Comparison of ENCODE assay signal across 9 cellular contexts in the genomic region with DNA sequence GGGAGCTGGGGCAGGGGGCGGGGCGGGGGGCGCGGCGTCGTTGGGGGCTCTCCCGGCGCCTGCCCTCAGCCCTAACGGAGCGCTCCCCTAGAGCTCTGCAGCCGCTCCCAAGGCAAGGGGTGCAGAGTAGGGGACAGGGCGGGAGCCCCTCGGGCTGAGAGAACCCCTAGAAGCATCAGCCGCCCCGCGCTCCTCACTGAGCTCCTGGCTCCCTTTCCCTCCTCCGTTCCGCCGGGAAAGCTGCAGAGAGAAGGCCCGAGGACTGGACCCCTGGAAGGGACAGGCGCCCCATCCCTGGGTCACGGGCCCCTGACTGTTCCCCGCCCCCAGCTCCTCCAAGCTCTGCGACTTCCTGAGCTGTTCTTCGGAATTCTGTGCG. TPM values are rescaled to one million over a fixed set of nuclear protein-coding genes. Genes with fewer than 3 reads are reported as not detected.
DNase-seq lines count a peak whose midpoint lies in the region; ATAC-seq and TF ChIP-seq lines count a peak whose summit lies in the region.
"Had no signal": no experiment of that assay in that cellular context is flagged by ENCODE, and none has a peak within 500 bp of the region (broad histone marks: within the 10 kb centered on the region; RNA-seq: fewer than 3 reads in every experiment).

No MANE protein-coding gene starts in this region.

- WGBS in H9 (ENCODE audit: extremely low coverage, insufficient read length, low lambda C conversion rate), result no CpG with 5 or more reads among the region's 26 CpGs
- WGBS in aorta, 2 donors, result 3 to 4% methylated on average over 7 to 26 of the region's 26 CpGs

- TF ChIP-seq CTCF in H9 (conservative IDR thresholded peaks at IDR 0.05) (no peak), activated B cell treated with CpG ODN at 0.5 μM for 24 hours (IDR thresholded peaks at IDR 0.05) (no peak), right atrium auricular region (IDR thresholded peaks at IDR 0.05) (no peak), gastrocnemius medialis (IDR thresholded peaks at IDR 0.05 in 4 of 5, conservative IDR thresholded peaks at IDR 0.05 in 1 of 5) (no peak)

- no peak overlapping the region for H3K23ac ChIP-seq in H9 (ENCODE audit: insufficient read length, low read depth, low read length)

- H3T11ph ChIP-seq in H9 (ENCODE audit: low read length), result no peak overlapping the region

- no peak for ATAC-seq in activated B cell treated with CpG ODN at 0.5 μM for 24 hours (ENCODE audit: low read depth)
- ATAC-seq in gastrocnemius medialis, result no peak
- no peak for ATAC-seq in aorta (ENCODE audit: low FRiP score)

- H3K27me3 ChIP-seq in H9 (ENCODE audit: insufficient read depth, low read length), result peaks cover 9% of the 10 kb centered on the region; the same call in 1 of the 2 replicates
- peaks cover 0 to 4% of the 10 kb centered on the region in 2 donors for H3K27me3 ChIP-seq in right atrium auricular region
- peaks cover 5 to 18% (median 7%) of the 10 kb centered on the region in 3 donors for H3K27me3 ChIP-seq in gastrocnemius medialis
- no peaks in the 10 kb centered on the region for H3K27me3 ChIP-seq in aorta (ENCODE audit: control insufficient read depth in 1 of 2, insufficient read depth in 2 of 2, low read length in 1 of 2)

- H3K4me3 ChIP-seq in right atrium auricular region, result peak overlapping the region; percentile 46 to 89
- peak overlapping the region; percentile 43 to 87 (median 73) for H3K4me3 ChIP-seq in gastrocnemius medialis
- no peak overlapping the region for H3K4me3 ChIP-seq in aorta (ENCODE audit: low read length in 2 of 2)

- intact Hi-C loops in activated B cell treated with CpG ODN at 0.5 μM for 24 hours (cut with micrococcal nuclease) (loop anchor here (2.0 to 10.0 kb wide), 6 partner anchors 45 to 477 kb away; a partner anchor contains a TSS), gastrocnemius medialis (cut with DNase I; ENCODE audit: low total_unique reads) (loop anchor here (1.0 to 2.0 kb wide), 2 partner anchors 168 to 281 kb away; a partner anchor contains a TSS), aorta (cut with DNase I) (loop anchor here (2.0 to 10.0 kb wide), 6 partner anchors 84 to 477 kb away; a partner anchor contains a TSS)

- H3K4me3 Mint-ChIP-seq in H9 (peak overlapping the region; percentile 94 to 99), activated B cell treated with CpG ODN at 0.5 μM for 24 hours (peak overlapping the region; percentile 32)

- H3K27ac ChIP-seq in H9 (ENCODE audit: insufficient read length, low read depth, low read length) (no peak overlapping the region), right atrium auricular region (peak overlapping the region; percentile 96 to 99), gastrocnemius medialis (peak overlapping the region; percentile 84 to 96 (median 92)), aorta (ENCODE audit: low read depth in 1 of 2, low read length in 2 of 2) (no peak overlapping the region)

- no peak overlapping the region for H4K5ac ChIP-seq in H9 (ENCODE audit: insufficient read length, low read depth, low read length)

- in situ Hi-C loops in gastrocnemius medialis (cut with MboI; ENCODE audit: low sequenced_read_pairs in 4 of 4), result loop anchor here in 1 of 4 donors (25.0 kb wide), 1 partner anchor 289 kb away; a partner anchor contains a TSS

- no peak overlapping the region for H2BK120ac ChIP-seq in H9 (ENCODE audit: low read depth, low read length, poor library complexity, severe bottlenecking)

- no peak overlapping the region for H2BK20ac ChIP-seq in H9 (ENCODE audit: low read depth, low read length, poor library complexity, severe bottlenecking)

- H3K79me2 ChIP-seq in H9 (ENCODE audit: insufficient read depth, low read length), result no peaks in the 10 kb centered on the region

- no peak overlapping the region for H4K8ac ChIP-seq in H9 (replicated peaks; ENCODE audit: insufficient read length, low read depth, low read length)

- H3K23me2 ChIP-seq in H9 (ENCODE audit: insufficient read length, low read depth, low read length, poor library complexity, severe bottlenecking), result peaks cover 17% of the 10 kb centered on the region

- H3K9me3 Mint-ChIP-seq in H9 (peaks cover 6 to 9% of the 10 kb centered on the region in 2 experiments; a peak in 3 of 5 replicates), activated B cell treated with CpG ODN at 0.5 μM for 24 hours (no peaks in the 10 kb centered on the region)

- no peaks in the 10 kb centered on the region for H3K4me1 ChIP-seq in H9 (ENCODE audit: insufficient read depth, low read length)
- H3K4me1 ChIP-seq in right atrium auricular region, result peaks cover 0 to 18% of the 10 kb centered on the region in 2 donors
- peaks cover 11 to 13% of the 10 kb centered on the region in 2 donors for H3K4me1 ChIP-seq in gastrocnemius medialis
- H3K4me1 ChIP-seq in aorta (ENCODE audit: control insufficient read depth in 1 of 2, insufficient read depth in 2 of 2, low read length in 2 of 2), result no peaks in the 10 kb centered on the region

- H4K91ac ChIP-seq in H9 (ENCODE audit: insufficient read length, low read depth, low read length), result no peak overlapping the region

- TF ChIP-seq POLR2A in gastrocnemius medialis (IDR thresholded peaks at IDR 0.05), result no peak

- no peak overlapping the region for H2BK12ac ChIP-seq in H9 (ENCODE audit: insufficient read length, low read depth, low read length)

- H3K36me3 ChIP-seq in right atrium auricular region (no peaks in the 10 kb centered on the region), gastrocnemius medialis (no peaks in the 10 kb centered on the region), aorta (ENCODE audit: control insufficient read depth in 1 of 2, insufficient read depth in 2 of 2, low read length in 1 of 2) (no peaks in the 10 kb centered on the region)

- no peak overlapping the region for H3K14ac ChIP-seq in H9 (ENCODE audit: insufficient read depth, low read length)

- H2BK15ac ChIP-seq in H9 (ENCODE audit: low read depth, low read length), result no peak overlapping the region

- POLR2A ChIA-PET in activated B cell treated with CpG ODN at 0.5 μM for 24 hours (lab: Charles Lee), result interaction anchor here (1.0 to 4.2 kb wide), 2 partner anchors 13 to 283 kb away, joined by 6 to 40 read pairs; a partner anchor contains a TSS

- H3K79me1 ChIP-seq in H9 (ENCODE audit: insufficient read depth, low read depth, low read length, poor library complexity, severe bottlenecking), result no peaks in the 10 kb centered on the region

- no peak overlapping the region for H2BK5ac ChIP-seq in H9 (ENCODE audit: insufficient read length, low read length)

- peak overlapping the region; percentile 74 for H3K4me2 ChIP-seq in H9 (ENCODE audit: insufficient read depth, insufficient read length, low read length)

- no peak overlapping the region for H2AFZ ChIP-seq in H9 (ENCODE audit: low read length)

- no peaks in the 10 kb centered on the region for H4K20me1 ChIP-seq in H9 (ENCODE audit: control insufficient read depth, insufficient read depth, insufficient read length)

- no peak overlapping the region for H3K9ac ChIP-seq in H9 (ENCODE audit: extremely low read depth, insufficient read length, low read length)

- DNase-seq in H9 (no peak), activated B cell treated with CpG ODN at 0.5 μM for 24 hours (no peak), right atrium auricular region (ENCODE audit: low spot score) (no peak), gastrocnemius medialis (no peak), aorta (no peak), activated gamma-delta T cell (lab: John Stamatoyannopoulos, UW) (no peak), HCEC 1CT (no peak), NCI-H526 treated with DMSO at 0.1 percent for 48 hours (lab: John Stamatoyannopoulos, UW) (no peak)

- no peak overlapping the region for H3K18ac ChIP-seq in H9 (ENCODE audit: insufficient read length, low read depth, low read length)

- H2AK5ac ChIP-seq in H9 (ENCODE audit: insufficient read length, low read length), result no peak overlapping the region

- H3K27ac Mint-ChIP-seq in H9, result no peak overlapping the region
- no peak overlapping the region for H3K27ac Mint-ChIP-seq in activated B cell treated with CpG ODN at 0.5 μM for 24 hours

- H3K4me1 Mint-ChIP-seq in H9 (peaks cover 14 to 38% of the 10 kb centered on the region in 2 experiments), activated B cell treated with CpG ODN at 0.5 μM for 24 hours (peaks cover 36% of the 10 kb centered on the region)

- H3K36me3 Mint-ChIP-seq in H9 (ENCODE audit: insufficient read depth in 1 of 3, low read depth in 3 of 3) (peaks cover 0 to 5% (median 0%) of the 10 kb centered on the region in 3 experiments; a peak in 1 of 7 replicates), activated B cell treated with CpG ODN at 0.5 μM for 24 hours (ENCODE audit: low read depth) (peaks cover 11% of the 10 kb centered on the region)

- H3K56ac ChIP-seq in H9 (ENCODE audit: insufficient read length, low read depth, low read length), result no peak overlapping the region

- H3K4ac ChIP-seq in H9 (ENCODE audit: low read depth, low read length), result no peak overlapping the region

- H3K9me3 ChIP-seq in H9 (ENCODE audit: control insufficient read depth, low read depth, low read length) (no peaks in the 10 kb centered on the region), right atrium auricular region (no peaks in the 10 kb centered on the region), gastrocnemius medialis (no peaks in the 10 kb centered on the region), aorta (ENCODE audit: control insufficient read depth, low read length) (no peaks in the 10 kb centered on the region)

- CTCF ChIA-PET in activated B cell treated with CpG ODN at 0.5 μM for 24 hours (lab: Charles Lee), result interaction anchor here (1.3 to 5.4 kb wide), 3 partner anchors 93 to 173 kb away, joined by 6 to 160 read pairs (median 6); no protein-coding TSS in a partner anchor

- H3K27me3 Mint-ChIP-seq in H9 (ENCODE audit: low read depth), result peaks cover 48% of the 10 kb centered on the region
- H3K27me3 Mint-ChIP-seq in activated B cell treated with CpG ODN at 0.5 μM for 24 hours, result peaks cover 47% of the 10 kb centered on the region

RNA-seq across cellular contexts. Expression of a gene that starts 0.2 kb away (rescaled TPM):
- total RNA-seq in H9 (2021) (1.6 and 2.0 TPM in 2 replicates), activated B cell treated with CpG ODN at 0.5 μM for 24 hours (not detected in 2 replicates), right atrium auricular region (1 to 10 TPM; 4.6 to 9.3 TPM), gastrocnemius medialis (1 to 10 TPM in 3 of 4 donors, under 1 TPM in 1; 0.49 to 4.5 (median 2.4) TPM), aorta (10 to 100 TPM in 1 of 2 donors, 1 to 10 TPM in 1; 7.2 to 39.1 TPM)
- polyA plus RNA-seq in aorta, result 1 to 10 TPM; 1.7 to 2.5 TPM
- total RNA-seq: epithelial cell of proximal tubule had no signal

RNA-seq across cellular contexts. Expression of a gene that starts 14.3 kb away (rescaled TPM):
- total RNA-seq in H9 (2021), result not detected in 2 replicates
- total RNA-seq in activated B cell treated with CpG ODN at 0.5 μM for 24 hours, result not detected in 2 replicates
- total RNA-seq in right atrium auricular region, result not detected
- total RNA-seq in gastrocnemius medialis, result under 1 TPM in 2 of 4 donors, not detected in 2; 0.20 to 0.22 TPM
- total RNA-seq in aorta, result under 1 TPM in 1 of 2 donors, not detected in 1; 0.54 TPM
- not detected for polyA plus RNA-seq in aorta
- total RNA-seq: epithelial cell of proximal tubule had no signal

RNA-seq across cellular contexts. Expression of a gene that starts 45.8 kb away (rescaled TPM):
- total RNA-seq in H9 (2021), result 17.5 and 20.0 TPM in 2 replicates
- total RNA-seq in activated B cell treated with CpG ODN at 0.5 μM for 24 hours, result 4.5 and 5.7 TPM in 2 replicates
- 10 to 100 TPM in 1 of 2 donors, 1 to 10 TPM in 1; 3.6 to 13.4 TPM for total RNA-seq in right atrium auricular region
- 100 to 1,000 TPM; 236 to 432 (median 340) TPM for total RNA-seq in gastrocnemius medialis
- 10 to 100 TPM; 29.6 to 31.6 TPM for total RNA-seq in aorta
- 10 to 100 TPM in 1 of 2 donors, 1 to 10 TPM in 1; 1.9 to 50.6 TPM for polyA plus RNA-seq in aorta

RNA-seq across cellular contexts. Expression of a gene that starts 48.4 kb away (rescaled TPM):
- 2,038 and 2,051 TPM in 2 replicates for total RNA-seq in H9 (2021)
- 3,324 and 3,891 TPM in 2 replicates for total RNA-seq in activated B cell treated with CpG ODN at 0.5 μM for 24 hours
- 1,000 to 10,000 TPM; 1,458 to 1,831 TPM for total RNA-seq in right atrium auricular region
- total RNA-seq in gastrocnemius medialis, result 1,000 to 10,000 TPM; 1,960 to 2,584 (median 2,358) TPM
- total RNA-seq in aorta, result 1,000 to 10,000 TPM; 1,206 to 1,264 TPM
- 1,000 to 10,000 TPM; 2,950 to 3,759 TPM for polyA plus RNA-seq in aorta

Comparison
In these comparisons a context has a peak if more than half of its experiments do, and no peak if none do; other contexts are left out.
1. H3K27ac ChIP-seq: peak in right atrium auricular region (2 of 2) and gastrocnemius medialis (4 of 4); none in H9 (single experiment) and aorta (0 of 2).
2. H3K4me3 ChIP-seq: peak in right atrium auricular region (2 of 2) and gastrocnemius medialis (4 of 4); none in aorta (0 of 2).
3. RNA of a gene that starts 45.8 kb away (total RNA-seq): 236 to 432 TPM in gastrocnemius medialis; 29.6 to 31.6 TPM in aorta, 17.5 to 20.0 TPM in H9, 3.6 to 13.4 TPM in right atrium auricular region and 4.5 to 5.7 TPM in activated B cell treated with CpG ODN at 0.5 μM for 24 hours; every median in the first group is over 4 times any median in the second.